In the genomic region with DNA sequence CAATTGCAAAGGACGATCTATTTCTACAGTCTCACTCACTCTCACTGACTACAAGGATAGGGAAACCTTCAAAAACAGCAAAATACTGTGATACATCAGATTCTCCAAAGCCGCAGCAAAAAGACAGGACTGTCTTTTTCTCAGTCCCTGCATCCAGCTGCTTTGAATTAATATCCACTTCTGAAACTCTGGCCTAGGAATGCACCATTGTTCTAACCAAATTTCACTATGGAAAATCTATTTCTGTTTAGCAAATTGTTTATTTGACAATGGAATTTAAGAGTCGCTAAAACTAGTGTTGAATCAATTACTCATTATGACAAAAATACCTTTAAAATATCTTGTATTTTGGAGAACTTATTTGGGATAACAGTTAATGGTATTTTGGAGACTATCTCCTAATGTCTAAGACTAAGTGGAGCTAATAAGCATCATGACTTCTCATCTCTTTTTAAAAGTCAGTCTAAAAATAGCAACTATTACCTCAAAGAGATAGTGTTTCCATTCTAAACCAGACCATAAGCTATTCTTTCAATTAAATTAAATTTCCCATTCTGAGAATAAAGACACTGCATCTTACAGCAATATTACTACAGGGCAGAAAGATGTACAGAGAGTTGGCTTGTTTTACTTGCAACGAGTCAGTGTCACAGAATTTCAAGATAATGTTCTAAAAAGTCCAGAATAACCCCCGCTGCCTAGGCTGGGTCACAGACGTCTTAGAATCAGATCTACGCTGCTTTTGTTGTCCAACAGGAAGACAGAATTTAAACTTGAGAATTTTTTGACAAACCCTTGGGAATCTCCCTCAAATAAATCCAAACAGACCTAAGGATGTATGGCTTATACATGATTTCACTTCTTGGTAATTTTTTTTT, we compare ENCODE assay signal across 9 cellular contexts.
DNase-seq lines count a peak whose midpoint lies in the region; ATAC-seq and TF ChIP-seq lines count a peak whose summit lies in the region.
"Had no signal": no experiment of that assay in that cellular context is flagged by ENCODE, and none has a peak within 500 bp of the region (broad histone marks: within the 10 kb centered on the region; RNA-seq: fewer than 3 reads in every experiment).

No MANE protein-coding gene starts in this region.

- H3K27me3 ChIP-seq in heart right ventricle (no peaks in the 10 kb centered on the region), upper lobe of left lung (no peaks in the 10 kb centered on the region), ovary (no peaks in the 10 kb centered on the region)

- TF ChIP-seq EP300 in upper lobe of left lung (IDR thresholded peaks at IDR 0.05) (no peak), ovary (IDR thresholded peaks at IDR 0.05) (no peak)

- peak overlapping the region in 9 of 10 donors; percentile 9 to 80 (median 71) for H3K27ac ChIP-seq in heart right ventricle
- peak overlapping the region; percentile 39 to 72 (median 64) for H3K27ac ChIP-seq in upper lobe of left lung
- peak overlapping the region in 1 of 2 donors; percentile 35 for H3K27ac ChIP-seq in ovary

- 63 to 64% methylated on average over 7 of the region's 7 CpGs for WGBS in heart right ventricle, 2 donors
- 68 to 72% methylated on average over 7 of the region's 7 CpGs for WGBS in upper lobe of left lung, 2 donors
- 39 to 43% (median 41%) methylated on average over 7 of the region's 7 CpGs for WGBS in ovary, 3 donors

- H3K36me3 ChIP-seq in heart right ventricle (peaks cover 0 to 20% (median 0%) of the 10 kb centered on the region in 9 donors), upper lobe of left lung (peaks cover 0 to 3% (median 2%) of the 10 kb centered on the region in 4 donors), ovary (no peaks in the 10 kb centered on the region)

- no peaks in the 10 kb centered on the region for H3K27me3 Mint-ChIP-seq in central memory CD8-positive, alpha-beta T cell
- H3K27me3 Mint-ChIP-seq in naive B cell = no peaks in the 10 kb centered on the region

- H3K36me3 Mint-ChIP-seq in central memory CD8-positive, alpha-beta T cell (ENCODE audit: insufficient read depth) = peaks cover 28% of the 10 kb centered on the region
- peaks cover 6 to 8% of the 10 kb centered on the region in 2 donors for H3K36me3 Mint-ChIP-seq in naive B cell

- H3K27ac Mint-ChIP-seq in central memory CD8-positive, alpha-beta T cell (ENCODE audit: low read depth) = peak overlapping the region; percentile 92
- peak overlapping the region; percentile 28 to 87 (median 50) for H3K27ac Mint-ChIP-seq in naive B cell

- DNase-seq in heart right ventricle (no peak), Right ventricle myocardium superior (no peak), naive B cell (no peak), upper lobe of left lung (no peak), ovary (no peak), NCI-H1694 treated with DMSO at 0.1 percent for 48 hours (lab: John Stamatoyannopoulos, UW) (no peak)
- DNase-seq in central memory CD8-positive, alpha-beta T cell (ENCODE audit: low spot score in 2 of 2) = no peak
- DNase-seq: NCI-H146 had no signal

- no peaks in the 10 kb centered on the region for H3K9me3 Mint-ChIP-seq in central memory CD8-positive, alpha-beta T cell
- H3K9me3 Mint-ChIP-seq in naive B cell = no peaks in the 10 kb centered on the region

- H3K4me3 ChIP-seq in heart right ventricle (no peak overlapping the region), upper lobe of left lung (no peak overlapping the region), ovary (no peak overlapping the region)

- H3K9me3 ChIP-seq in heart right ventricle (no peaks in the 10 kb centered on the region), upper lobe of left lung (no peaks in the 10 kb centered on the region), ovary (no peaks in the 10 kb centered on the region)

- TF ChIP-seq CTCF in heart right ventricle (IDR thresholded peaks at IDR 0.05) (no peak), upper lobe of left lung (IDR thresholded peaks at IDR 0.05) (no peak), ovary (IDR thresholded peaks at IDR 0.05) (no peak)

- peak overlapping the region; percentile 84 for H3K4me3 Mint-ChIP-seq in central memory CD8-positive, alpha-beta T cell
- H3K4me3 Mint-ChIP-seq in naive B cell = peak overlapping the region in 1 of 8 donors; percentile 32

- ATAC-seq in heart right ventricle (no peak), Right ventricle myocardium superior (ENCODE audit: poor library complexity) (no peak), naive B cell (ENCODE audit: low read depth in 2 of 2) (no peak), upper lobe of left lung (ENCODE audit: low FRiP score in 2 of 2) (no peak), HG03460 (IDR thresholded peaks at IDR 0.05; ENCODE audit: unreplicated experiment) (no peak)
- no peak for ATAC-seq in central memory CD8-positive, alpha-beta T cell (replicated peaks; ENCODE audit: extremely low read depth, poor library complexity, severe bottlenecking)

- peaks cover 41% of the 10 kb centered on the region for H3K4me1 Mint-ChIP-seq in central memory CD8-positive, alpha-beta T cell
- H3K4me1 Mint-ChIP-seq in naive B cell = peaks cover 22 to 45% (median 34%) of the 10 kb centered on the region in 3 donors

- TF ChIP-seq POLR2A in upper lobe of left lung (IDR thresholded peaks at IDR 0.05) (no peak), ovary (IDR thresholded peaks at IDR 0.05) (no peak)

- intact Hi-C loops in heart right ventricle (cut with DNase I) = loop anchor here in 1 of 10 donors (5.0 kb wide), 2 partner anchors 33 to 47 kb away; no protein-coding TSS in a partner anchor
- intact Hi-C loops in Right ventricle myocardium superior (cut with DNase I) = no loop called here
- intact Hi-C loops in ovary (cut with DNase I) = no loop called here

- H3K4me1 ChIP-seq in heart right ventricle = peaks cover 3 to 75% (median 47%) of the 10 kb centered on the region in 9 donors
- peaks cover 35 to 56% (median 45%) of the 10 kb centered on the region in 4 donors for H3K4me1 ChIP-seq in upper lobe of left lung
- peaks cover 14% of the 10 kb centered on the region for H3K4me1 ChIP-seq in ovary (ENCODE audit: insufficient read depth)
